Comparison of ENCODE assay signal across 16 cellular contexts in genomic region chr3:179729086-179729485, GRCh38.
DNase-seq lines count a peak whose midpoint lies in the region; ATAC-seq and TF ChIP-seq lines count a peak whose summit lies in the region.
"Had no signal": no experiment of that assay in that cellular context is flagged by ENCODE, and none has a peak within 500 bp of the region (broad histone marks: within the 10 kb centered on the region; RNA-seq: fewer than 3 reads in every experiment).

No MANE protein-coding gene starts in this region.

- H3K4me3 ChIP-seq in WERI-Rb-1 (ENCODE audit: low read depth, low read length), result no peak overlapping the region
- H3K4me3 ChIP-seq in psoas muscle, result no peak overlapping the region
- no peak overlapping the region for H3K4me3 ChIP-seq in breast epithelium
- H3K4me3 ChIP-seq: GM23248, HAP-1 had no signal

- peaks cover 10% of the 10 kb centered on the region for H3K4me1 Mint-ChIP-seq in chondrocyte (ENCODE audit: low read depth)

- H3K27me3 Mint-ChIP-seq in chondrocyte (ENCODE audit: low read depth), result no peaks in the 10 kb centered on the region
- H3K27me3 Mint-ChIP-seq: CD4-positive, alpha-beta T cell had no signal

- no peak for ATAC-seq in psoas muscle

- H3K27ac Mint-ChIP-seq in chondrocyte (ENCODE audit: unreplicated experiment), result no peak overlapping the region
- H3K27ac Mint-ChIP-seq: CD4-positive, alpha-beta T cell had no signal

- peaks cover 45% of the 10 kb centered on the region for H3K4me1 ChIP-seq in psoas muscle
- H3K4me1 ChIP-seq in breast epithelium, result no peaks in the 10 kb centered on the region
- H3K4me1 ChIP-seq: HAP-1 had no signal

- intact Hi-C loops in psoas muscle (cut with DNase I), result no loop called here
- intact Hi-C loops in breast epithelium (cut with DNase I; ENCODE audit: low total_unique reads), result no loop called here
- intact Hi-C loops in cardiac septum (cut with DNase I), result no loop called here

- H3K36me3 Mint-ChIP-seq in chondrocyte (ENCODE audit: low read depth), result peaks cover 16% of the 10 kb centered on the region

- H3K9me3 Mint-ChIP-seq in chondrocyte (ENCODE audit: low read depth), result no peaks in the 10 kb centered on the region
- H3K9me3 Mint-ChIP-seq: CD4-positive, alpha-beta T cell had no signal

- no peak overlapping the region for H3K4me3 Mint-ChIP-seq in chondrocyte (ENCODE audit: unreplicated experiment)
- H3K4me3 Mint-ChIP-seq: CD4-positive, alpha-beta T cell had no signal

- H3K36me3 ChIP-seq in WERI-Rb-1 (peaks cover 32% of the 10 kb centered on the region), psoas muscle (ENCODE audit: insufficient read depth in 1 of 2, low read depth in 1 of 2) (peaks cover 0 to 4% of the 10 kb centered on the region in 2 donors), breast epithelium (no peaks in the 10 kb centered on the region)

- whole genome bisulfite sequencing in psoas muscle, 3 donors, result 70 to 80% (median 76%) methylated on average over 3 of the region's 3 CpGs

- H3K9me3 ChIP-seq in WERI-Rb-1 (ENCODE audit: severe bottlenecking) (no peaks in the 10 kb centered on the region), psoas muscle (no peaks in the 10 kb centered on the region), breast epithelium (no peaks in the 10 kb centered on the region)
- H3K9me3 ChIP-seq: Caco-2, HAP-1 had no signal

- no peak for TF ChIP-seq POLR2A in breast epithelium (IDR thresholded peaks at IDR 0.05)

- no peak for TF ChIP-seq CTCF in WERI-Rb-1 (IDR thresholded peaks at IDR 0.05; ENCODE audit: low read depth, low read length)
- TF ChIP-seq CTCF in psoas muscle (IDR thresholded peaks at IDR 0.05), result no peak
- no peak for TF ChIP-seq CTCF in breast epithelium (IDR thresholded peaks at IDR 0.05)
- no peak for TF ChIP-seq CTCF in chondrocyte (IDR thresholded peaks at IDR 0.05)

- DNase-seq in NCI-H524 (lab: John Stamatoyannopoulos, UW) (peak; percentile 81 to 94), WERI-Rb-1 (peak; percentile 76), psoas muscle (no peak), GF-D8 (lab: John Stamatoyannopoulos, UW) (no peak), breast epithelium (ENCODE audit: low spot score in 2 of 2) (no peak), chondrocyte (ENCODE audit: low spot score) (no peak), cardiac septum (ENCODE audit: low spot score) (no peak)
- DNase-seq: AML-193; Caco-2; CD4-positive, alpha-beta T cell; DND-41; EL; GM23248 had no signal

- H3K27ac ChIP-seq in WERI-Rb-1, result peak overlapping the region; percentile 27
- peak overlapping the region; percentile 94 for H3K27ac ChIP-seq in psoas muscle
- H3K27ac ChIP-seq in breast epithelium, result no peak overlapping the region
- H3K27ac ChIP-seq: C4-2B, GM23248, HL-60 had no signal

- H3K27me3 ChIP-seq in WERI-Rb-1 (ENCODE audit: insufficient read depth, low read depth, severe bottlenecking) (no peaks in the 10 kb centered on the region), psoas muscle (ENCODE audit: insufficient read depth in 3 of 3, low read length in 2 of 3) (no peaks in the 10 kb centered on the region), breast epithelium (no peaks in the 10 kb centered on the region)

Comparison
In these comparisons a context has a peak if more than half of its experiments do, and no peak if none do; other contexts are left out.
1. DNase-seq: peak in NCI-H524 (2 of 2) and WERI-Rb-1 (single experiment); none in psoas muscle (0 of 2), GF-D8 (single experiment), breast epithelium (0 of 2), chondrocyte (single experiment) and cardiac septum (single experiment).
2. H3K27ac ChIP-seq: peak in WERI-Rb-1 (single experiment) and psoas muscle (single experiment); none in breast epithelium (0 of 2).